9 cellular contexts compared by ENCODE assay signal in genomic region chr3:197748597-197749314, GRCh38. TPM values are rescaled to one million over a fixed set of nuclear protein-coding genes. Genes with fewer than 3 reads are reported as not detected.
A peak's percentile ranks its signal among the peaks of the same experiment; 100 is the strongest.
DNase-seq lines count a peak whose midpoint lies in the region; ATAC-seq and FAIRE-seq lines count a peak whose summit lies in the region.
"Had no signal": no experiment of that assay in that cellular context is flagged by ENCODE, and none has a peak within 500 bp of the region (broad histone marks: within the 10 kb centered on the region; RNA-seq: fewer than 3 reads in every experiment).

No MANE protein-coding gene starts in this region.

- H3K4me1 Mint-ChIP-seq in activated T-cell treated with anti-CD3 and anti-CD28 coated beads, Interleukin-2, amount 50 U/mL, for 4 hours (ENCODE audit: low read depth) = peaks cover 34% of the 10 kb centered on the region
- H3K4me1 Mint-ChIP-seq in activated T-helper 2 cell treated with anti-CD3 and anti-CD28 coated beads, Interferon-gamma antibody, Interleukin-2, Interleukin-4, amounts not matched to agents 10 μg/mL and 5 μg/mL and 100 μg/mL, durations not matched to agents 14 hours and 24 hours and 36 hours (ENCODE audit: low read depth) = peaks cover 29% of the 10 kb centered on the region

- intact Hi-C loops in activated T-helper 2 cell treated with anti-CD3 and anti-CD28 coated beads, Interferon-gamma antibody, Interleukin-2, Interleukin-4, amounts not matched to agents 10 μg/mL and 5 μg/mL and 100 μg/mL, durations not matched to agents 14 hours and 24 hours and 36 hours (cut with micrococcal nuclease) = loop anchor here (1.0 kb wide), 3 partner anchors 11 to 158 kb away; no protein-coding TSS in a partner anchor

- H3K4me3 Mint-ChIP-seq in activated T-cell treated with anti-CD3 and anti-CD28 coated beads, Interleukin-2, amount 50 U/mL, for 4 hours = peak overlapping the region; percentile 92
- peak overlapping the region; percentile 89 for H3K4me3 Mint-ChIP-seq in activated T-helper 2 cell treated with anti-CD3 and anti-CD28 coated beads, Interferon-gamma antibody, Interleukin-2, Interleukin-4, amounts not matched to agents 10 μg/mL and 5 μg/mL and 100 μg/mL, durations not matched to agents 14 hours and 24 hours and 36 hours (ENCODE audit: low read depth)

- FAIRE-seq in islet of Langerhans (lab: Jason Lieb, UNC) = peak; percentile 9
- FAIRE-seq: G401.6 had no signal

- no peaks in the 10 kb centered on the region for H3K27me3 Mint-ChIP-seq in activated T-cell treated with anti-CD3 and anti-CD28 coated beads, Interleukin-2, amount 50 U/mL, for 4 hours (ENCODE audit: low read depth)
- H3K27me3 Mint-ChIP-seq in activated T-helper 2 cell treated with anti-CD3 and anti-CD28 coated beads, Interferon-gamma antibody, Interleukin-2, Interleukin-4, amounts not matched to agents 10 μg/mL and 5 μg/mL and 100 μg/mL, durations not matched to agents 14 hours and 24 hours and 36 hours (ENCODE audit: low read depth) = peaks cover 4% of the 10 kb centered on the region

- H3K9me3 Mint-ChIP-seq in activated T-cell treated with anti-CD3 and anti-CD28 coated beads, Interleukin-2, amount 50 U/mL, for 4 hours = no peaks in the 10 kb centered on the region
- H3K9me3 Mint-ChIP-seq in activated T-helper 2 cell treated with anti-CD3 and anti-CD28 coated beads, Interferon-gamma antibody, Interleukin-2, Interleukin-4, amounts not matched to agents 10 μg/mL and 5 μg/mL and 100 μg/mL, durations not matched to agents 14 hours and 24 hours and 36 hours = no peaks in the 10 kb centered on the region

- no peak for DNase-seq in activated T-cell treated with anti-CD3 and anti-CD28 coated beads, Interleukin-2, amount 50 U/mL, for 4 hours
- DNase-seq in activated T-cell treated with anti-CD3 and anti-CD28 coated beads for 4 hours (no peak), NCI-H1048 (lab: John Stamatoyannopoulos, UW) (no peak), occipital lobe (lab: John Stamatoyannopoulos, UW) (no peak)
- DNase-seq in activated T-helper 2 cell treated with anti-CD3 and anti-CD28 coated beads, Interferon-gamma antibody, Interleukin-2, Interleukin-4, amounts not matched to agents 10 μg/mL and 5 μg/mL and 100 μg/mL, durations not matched to agents 14 hours and 24 hours and 36 hours (ENCODE audit: low spot score) = no peak

- no peaks in the 10 kb centered on the region for H3K36me3 Mint-ChIP-seq in activated T-cell treated with anti-CD3 and anti-CD28 coated beads, Interleukin-2, amount 50 U/mL, for 4 hours (ENCODE audit: insufficient read depth)
- H3K36me3 Mint-ChIP-seq in activated T-helper 2 cell treated with anti-CD3 and anti-CD28 coated beads, Interferon-gamma antibody, Interleukin-2, Interleukin-4, amounts not matched to agents 10 μg/mL and 5 μg/mL and 100 μg/mL, durations not matched to agents 14 hours and 24 hours and 36 hours (ENCODE audit: low read depth) = peaks cover 5% of the 10 kb centered on the region

- H3K27ac Mint-ChIP-seq in activated T-helper 2 cell treated with anti-CD3 and anti-CD28 coated beads, Interferon-gamma antibody, Interleukin-2, Interleukin-4, amounts not matched to agents 10 μg/mL and 5 μg/mL and 100 μg/mL, durations not matched to agents 14 hours and 24 hours and 36 hours = peak overlapping the region; percentile 93

- ATAC-seq in activated T-cell treated with anti-CD3 and anti-CD28 coated beads, Interleukin-2, amount 50 U/mL, for 4 hours = no peak
- ATAC-seq in HG03039 (IDR thresholded peaks at IDR 0.05; ENCODE audit: unreplicated experiment) = no peak

- peak overlapping the region; percentile 75 for H3K27ac ChIP-seq in temporal lobe (ENCODE audit: low read depth, low read length)

RNA-seq across cellular contexts. Expression of gene FYTTD1, which starts 0.9 kb away (rescaled TPM):
- 10 to 100 TPM; 40.8 to 46.5 (median 43.3) TPM for total RNA-seq in activated T-cell treated with anti-CD3 and anti-CD28 coated beads, Interleukin-2, amount 50 U/mL, for 4 hours
- 57.5 and 63.0 TPM in 2 replicates for total RNA-seq in activated T-helper 2 cell treated with anti-CD3 and anti-CD28 coated beads, Interferon-gamma antibody, Interleukin-2, Interleukin-4, amounts not matched to agents 10 μg/mL and 5 μg/mL and 100 μg/mL, durations not matched to agents 14 hours and 24 hours and 36 hours
- 51.4 TPM for total RNA-seq in temporal lobe
- 67.4 TPM for total RNA-seq in occipital lobe

RNA-seq across cellular contexts. Expression of gene RUBCN, which starts 12.1 kb away (rescaled TPM):
- 10 to 100 TPM; 36.9 to 47.0 (median 39.5) TPM for total RNA-seq in activated T-cell treated with anti-CD3 and anti-CD28 coated beads, Interleukin-2, amount 50 U/mL, for 4 hours
- total RNA-seq in activated T-helper 2 cell treated with anti-CD3 and anti-CD28 coated beads, Interferon-gamma antibody, Interleukin-2, Interleukin-4, amounts not matched to agents 10 μg/mL and 5 μg/mL and 100 μg/mL, durations not matched to agents 14 hours and 24 hours and 36 hours = 41.7 and 43.6 TPM in 2 replicates
- total RNA-seq in temporal lobe (28.0 TPM), occipital lobe (29.3 TPM)

RNA-seq across cellular contexts. Expression of gene LRCH3, which starts 42.3 kb away (rescaled TPM):
- 10 to 100 TPM; 33.7 to 43.9 (median 38.5) TPM for total RNA-seq in activated T-cell treated with anti-CD3 and anti-CD28 coated beads, Interleukin-2, amount 50 U/mL, for 4 hours
- total RNA-seq in activated T-helper 2 cell treated with anti-CD3 and anti-CD28 coated beads, Interferon-gamma antibody, Interleukin-2, Interleukin-4, amounts not matched to agents 10 μg/mL and 5 μg/mL and 100 μg/mL, durations not matched to agents 14 hours and 24 hours and 36 hours = 57.0 and 64.1 TPM in 2 replicates
- 86.8 TPM for total RNA-seq in temporal lobe
- total RNA-seq in occipital lobe = 71.4 TPM
